ENCODE assay signal across 10 cellular contexts in the genomic region with DNA sequence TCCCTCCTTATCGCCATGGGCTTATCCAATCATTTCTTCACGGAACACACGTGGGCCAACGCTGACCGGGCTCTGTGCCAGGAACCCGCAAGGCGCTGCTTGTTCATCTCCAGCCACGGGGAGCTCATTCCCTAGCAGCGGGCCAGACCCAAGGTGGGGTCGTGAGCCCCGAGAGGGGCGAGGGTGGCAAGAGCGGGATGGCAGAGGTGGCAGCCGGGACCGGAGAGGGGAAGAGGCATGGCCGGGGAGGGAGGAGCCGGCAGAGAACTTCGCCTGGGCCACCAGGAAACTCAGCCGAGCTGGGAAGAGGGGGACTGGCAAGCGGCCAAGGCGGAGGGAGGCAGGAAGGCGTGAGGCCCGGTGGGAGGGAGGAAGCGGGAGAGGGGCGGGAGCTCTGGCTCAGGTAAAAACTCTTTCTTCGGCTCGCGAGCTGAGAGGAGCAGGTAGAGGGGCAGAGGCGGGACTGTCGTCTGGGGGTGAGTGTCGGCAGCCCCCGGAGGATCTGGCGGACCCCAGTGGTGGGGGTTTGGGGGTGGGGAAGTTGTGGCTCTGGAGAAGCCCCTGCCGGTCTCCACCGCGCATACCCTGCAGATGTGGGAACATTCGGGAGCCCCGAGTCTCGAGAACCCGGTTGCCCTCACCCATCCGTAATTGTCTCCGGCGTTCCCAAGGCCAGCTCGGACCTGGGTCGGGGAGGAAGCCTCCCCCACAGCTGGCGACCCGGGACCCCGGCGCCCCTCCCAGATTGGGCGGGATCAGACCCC. TPM values are rescaled to one million over a fixed set of nuclear protein-coding genes. Genes with fewer than 3 reads are reported as not detected.
DNase-seq lines count a peak whose midpoint lies in the region; ATAC-seq and TF ChIP-seq lines count a peak whose summit lies in the region.
"Had no signal": no experiment of that assay in that cellular context is flagged by ENCODE, and none has a peak within 500 bp of the region (broad histone marks: within the 10 kb centered on the region; RNA-seq: fewer than 3 reads in every experiment).

A gene with protein sequence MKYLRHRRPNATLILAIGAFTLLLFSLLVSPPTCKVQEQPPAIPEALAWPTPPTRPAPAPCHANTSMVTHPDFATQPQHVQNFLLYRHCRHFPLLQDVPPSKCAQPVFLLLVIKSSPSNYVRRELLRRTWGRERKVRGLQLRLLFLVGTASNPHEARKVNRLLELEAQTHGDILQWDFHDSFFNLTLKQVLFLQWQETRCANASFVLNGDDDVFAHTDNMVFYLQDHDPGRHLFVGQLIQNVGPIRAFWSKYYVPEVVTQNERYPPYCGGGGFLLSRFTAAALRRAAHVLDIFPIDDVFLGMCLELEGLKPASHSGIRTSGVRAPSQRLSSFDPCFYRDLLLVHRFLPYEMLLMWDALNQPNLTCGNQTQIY (plus strand): TSS at position 408 of the 764 bp plus-strand sequence. CDS start 12,670 bp downstream, outside the sequence.

- H3K79me2 ChIP-seq in hepatocyte: peaks cover 9% of the 10 kb centered on the region

- WGBS in hepatocyte (ENCODE audit: low lambda C conversion rate, missing lambda C conversion rate): 11% methylated on average over 29 of the region's 50 CpGs
- WGBS in upper lobe of left lung, 2 donors: 7 to 8% methylated on average over 30 to 49 of the region's 50 CpGs

- peak within 1 kb of the TSS; percentile 58 for H3K4me3 Mint-ChIP-seq in T-helper 1 cell treated with Interleukin-12 subunit alpha and Interleukin-12 subunit beta and Interleukin-4 antibody, amounts not matched to agents 30 μg/mL and 1 μg/mL, for 36 hours

- no peaks in the 10 kb centered on the region for H3K9me3 Mint-ChIP-seq in T-helper 1 cell treated with Interleukin-12 subunit alpha and Interleukin-12 subunit beta and Interleukin-4 antibody, amounts not matched to agents 30 μg/mL and 1 μg/mL, for 36 hours

- peak within 1 kb of the TSS; percentile 97 for H3K27ac ChIP-seq in hepatocyte
- no peak within 1 kb of the TSS for H3K27ac ChIP-seq in upper lobe of left lung

- no peaks in the 10 kb centered on the region for H3K36me3 Mint-ChIP-seq in T-helper 1 cell treated with Interleukin-12 subunit alpha and Interleukin-12 subunit beta and Interleukin-4 antibody, amounts not matched to agents 30 μg/mL and 1 μg/mL, for 36 hours (ENCODE audit: low read depth)

- peak within 1 kb of the TSS; percentile 53 for H2AFZ ChIP-seq in hepatocyte

- no peaks in the 10 kb centered on the region for H3K9me2 ChIP-seq in hepatocyte (replicated peaks; ENCODE audit: insufficient read depth)

- ATAC-seq in upper lobe of left lung (ENCODE audit: low FRiP score in 2 of 2) (peak in 1 of 2 donors; percentile 26), HG03521 (IDR thresholded peaks at IDR 0.05; ENCODE audit: unreplicated experiment) (no peak)
- ATAC-seq: GM12878 had no signal

- H3K27me3 Mint-ChIP-seq in T-helper 1 cell treated with Interleukin-12 subunit alpha and Interleukin-12 subunit beta and Interleukin-4 antibody, amounts not matched to agents 30 μg/mL and 1 μg/mL, for 36 hours (ENCODE audit: low read depth): peaks cover 14% of the 10 kb centered on the region

- H4K20me1 ChIP-seq in hepatocyte (ENCODE audit: insufficient read depth, poor library complexity, severe bottlenecking): no peaks in the 10 kb centered on the region

- TF ChIP-seq CTCF in hepatocyte (IDR thresholded peaks at IDR 0.05; ENCODE audit: poor library complexity) (no peak), upper lobe of left lung (IDR thresholded peaks at IDR 0.05) (no peak)

- peak within 1 kb of the TSS; percentile 77 for H3K4me2 ChIP-seq in hepatocyte

- H3K4me1 ChIP-seq in hepatocyte (ENCODE audit: insufficient read depth) (peaks cover 18% of the 10 kb centered on the region), upper lobe of left lung (peaks cover 0 to 13% (median 2%) of the 10 kb centered on the region in 4 donors)

- no peaks in the 10 kb centered on the region for H3K36me3 ChIP-seq in hepatocyte (replicated peaks; ENCODE audit: insufficient read depth, low read depth)
- no peaks in the 10 kb centered on the region for H3K36me3 ChIP-seq in upper lobe of left lung

- peak; percentile 24 for DNase-seq in stimulated activated CD4-positive, alpha-beta T cell treated with anti-CD3 and anti-CD28 coated beads, Interleukin-4, amount 100 ng/mL, for 1 hour
- no peak for DNase-seq in stimulated activated CD4-positive, alpha-beta T cell treated with anti-CD3 and anti-CD28 coated beads, Interleukin-12 subunit alpha, Interleukin-12 subunit beta, amount 100 ng/mL, for 4 hours
- peak; percentile 92 for DNase-seq in hepatocyte (ENCODE audit: low spot score)
- peak; percentile 47 to 82 for DNase-seq in upper lobe of left lung
- DNase-seq in NCI-H526 treated with DMSO at 0.1 percent for 48 hours (lab: John Stamatoyannopoulos, UW): no peak
- DNase-seq in cerebellar cortex (ENCODE audit: low spot score): no peak

- peak within 1 kb of the TSS; percentile 27 for H3K4me3 ChIP-seq in hepatocyte
- H3K4me3 ChIP-seq in upper lobe of left lung: peak within 1 kb of the TSS in 2 of 4 donors; percentile 31 to 37
- H3K4me3 ChIP-seq: GM12878 had no signal

- peak within 1 kb of the TSS; percentile 55 for H3K27ac Mint-ChIP-seq in T-helper 1 cell treated with Interleukin-12 subunit alpha and Interleukin-12 subunit beta and Interleukin-4 antibody, amounts not matched to agents 30 μg/mL and 1 μg/mL, for 36 hours

- H3K27me3 ChIP-seq in hepatocyte: peaks cover 19% of the 10 kb centered on the region
- peaks cover 0 to 21% (median 12%) of the 10 kb centered on the region in 4 donors for H3K27me3 ChIP-seq in upper lobe of left lung

- H3K4me1 Mint-ChIP-seq in T-helper 1 cell treated with Interleukin-12 subunit alpha and Interleukin-12 subunit beta and Interleukin-4 antibody, amounts not matched to agents 30 μg/mL and 1 μg/mL, for 36 hours (ENCODE audit: low read depth): peaks cover 13% of the 10 kb centered on the region

- no peak for TF ChIP-seq POLR2A in upper lobe of left lung (IDR thresholded peaks at IDR 0.05)

- TF ChIP-seq EP300 in upper lobe of left lung (IDR thresholded peaks at IDR 0.05): no peak

- no peaks in the 10 kb centered on the region for H3K9me3 ChIP-seq in hepatocyte (ENCODE audit: low read depth)
- H3K9me3 ChIP-seq in upper lobe of left lung: no peaks in the 10 kb centered on the region

RNA-seq across cellular contexts. Expression of the gene that starts here (rescaled TPM):
- total RNA-seq in hepatocyte (19.1 and 22.6 TPM in 2 replicates), upper lobe of left lung (1 to 10 TPM in 5 of 6 donors, not detected in 1; 1.0 to 8.8 (median 2.5) TPM)
- polyA plus RNA-seq in hepatocyte: 14.6 and 16.7 TPM in 2 replicates
- total RNA-seq: GM12878, pulmonary artery endothelial cell had no signal
- polyA plus RNA-seq: GM12878 had no signal

Comparison
In these comparisons a context has a peak if more than half of its experiments do, and no peak if none do; other contexts are left out.
1. DNase-seq: peak in stimulated activated CD4-positive, alpha-beta T cell treated with anti-CD3 and anti-CD28 coated beads, Interleukin-4, amount 100 ng/mL, for 1 hour (single experiment), hepatocyte (single experiment) and upper lobe of left lung (2 of 2); none in stimulated activated CD4-positive, alpha-beta T cell treated with anti-CD3 and anti-CD28 coated beads, Interleukin-12 subunit alpha, Interleukin-12 subunit beta, amount 100 ng/mL, for 4 hours (single experiment), NCI-H526 treated with DMSO at 0.1 percent for 48 hours (single experiment) and cerebellar cortex (single experiment).